In genomic region chr1:156659672-156659993, GRCh38 we compare ENCODE assay signal across 8 cellular contexts. TPM values are rescaled to one million over a fixed set of nuclear protein-coding genes. Genes with fewer than 3 reads are reported as not detected.
DNase-seq lines count a peak whose midpoint lies in the region; ATAC-seq and TF ChIP-seq lines count a peak whose summit lies in the region.

No MANE protein-coding gene starts in this region.

- CTCF ChIA-PET in WTC11 (lab: Charles Lee): interaction anchor here (0.7 to 12.6 kb wide), 15 partner anchors 8 to 269 kb away, joined by 3 to 437 read pairs (median 5); partner anchors contain the start of genes BCAN, CRABP2, HAPLN2 and ISG20L2

- peaks cover 51% of the 10 kb centered on the region for H3K27me3 ChIP-seq in iPS-20b (ENCODE audit: insufficient read depth, low read length)

- peaks cover 52% of the 10 kb centered on the region for H3K27me3 Mint-ChIP-seq in WTC11 (ENCODE audit: low read depth)

- ATAC-seq in WTC11: no peak
- no peak for ATAC-seq in HG03571 (IDR thresholded peaks at IDR 0.05; ENCODE audit: unreplicated experiment)

- H3K27ac ChIP-seq in iPS-20b (ENCODE audit: low read length): no peak overlapping the region
- H3K27ac ChIP-seq in temporal lobe (ENCODE audit: low read depth, low read length): peak overlapping the region; percentile 83

- no peak for TF ChIP-seq CTCF in WTC11 (IDR thresholded peaks at IDR 0.05)

- no peak overlapping the region for H3K27ac Mint-ChIP-seq in WTC11

- no peaks in the 10 kb centered on the region for H3K36me3 ChIP-seq in iPS-20b (ENCODE audit: insufficient read depth, low read depth, low read length)

- no peak overlapping the region for H3K4me3 ChIP-seq in iPS-20b (ENCODE audit: low read length)

- DNase-seq in activated CD8-positive, alpha-beta memory T cell treated with anti-CD3 and anti-CD28 coated beads for 24 hours: peak; percentile 63
- no peak for DNase-seq in activated CD8-positive, alpha-beta memory T cell treated with anti-CD3 and anti-CD28 coated beads, Interleukin-2, amount 50 U/mL, for 48 hours
- DNase-seq in WTC11 (ENCODE audit: low spot score): no peak
- no peak for DNase-seq in activated effector memory CD4-positive, alpha-beta T cell treated with Interleukin-2 at 50 U/mL for 16 hours
- no peak for DNase-seq in SW 1271 (lab: John Stamatoyannopoulos, UW)

- H3K9me3 Mint-ChIP-seq in WTC11: no peaks in the 10 kb centered on the region

- POLR2A ChIA-PET in WTC11 (lab: Charles Lee): interaction anchor here (0.9 to 8.2 kb wide), 4 partner anchors 16 to 47 kb away, joined by 3 to 150 read pairs (median 3); partner anchors contain the start of genes BCAN and NES

- H3K9ac ChIP-seq in iPS-20b (ENCODE audit: low read depth, low read length): peak overlapping the region; percentile 35; the same call in 1 of the 2 replicates

- no peak overlapping the region for H3K4me3 Mint-ChIP-seq in WTC11

- H3K4me1 ChIP-seq in iPS-20b (ENCODE audit: insufficient read depth, low read length): peaks cover 49% of the 10 kb centered on the region

- H3K36me3 Mint-ChIP-seq in WTC11: no peaks in the 10 kb centered on the region

- H3K4me1 Mint-ChIP-seq in WTC11: peaks cover 82% of the 10 kb centered on the region

- no peaks in the 10 kb centered on the region for H3K9me3 ChIP-seq in iPS-20b (ENCODE audit: insufficient read depth, low read depth, low read length)

TF ChIP-seq in WTC11, 78 proteins besides CTCF, POLR2A, EP300 and RAD21:
- 0 out of 2 replicates have a peak, but pooled peaks have one; percentile 6 for TF ChIP-seq ZNF416 (CRISPR knock-in tag; IDR thresholded peaks at IDR 0.05)
- no peak for TF ChIP-seq ZNF121 (CRISPR knock-in tag; IDR thresholded peaks at IDR 0.05)
- TF ChIP-seq NFYB (CRISPR knock-in tag; conservative IDR thresholded peaks at IDR 0.05; ENCODE audit: low read depth): no peak
TF ChIP-seq in WTC11: peak in this region for 1.

RNA-seq across cellular contexts. Expression of gene NES, which starts 17.6 kb away (rescaled TPM):
- total RNA-seq in WTC11 (2021) (103 to 127 TPM (median 104 TPM) in 3 replicates), temporal lobe (47.2 TPM)

RNA-seq across cellular contexts. Expression of gene BCAN, which starts 17.7 kb away (rescaled TPM):
- total RNA-seq in WTC11 (2021) (2.5 to 3.7 TPM (median 3.6 TPM) in 3 replicates), temporal lobe (98.8 TPM)

RNA-seq across cellular contexts. Expression of gene HAPLN2, which starts 40.4 kb away (rescaled TPM):
- total RNA-seq in WTC11 (2021): 1.1 to 1.3 TPM (median 1.2 TPM) in 3 replicates
- 0.98 TPM for total RNA-seq in temporal lobe

RNA-seq across cellular contexts. Expression of gene CRABP2, which starts 45.8 kb away (rescaled TPM):
- 135 to 195 TPM (median 186 TPM) in 3 replicates for total RNA-seq in WTC11 (2021)
- total RNA-seq in temporal lobe: 7.1 TPM

RNA-seq across cellular contexts. Expression of gene GPATCH4, which starts 58.4 kb away (rescaled TPM):
- 37.1 to 50.1 TPM (median 38.2 TPM) in 3 replicates for total RNA-seq in WTC11 (2021)
- total RNA-seq in temporal lobe: 5.4 TPM

Comparison
In these comparisons a context has a peak if more than half of its experiments do, and no peak if none do; other contexts are left out.
1. RNA of gene BCAN, which starts 17.7 kb away (total RNA-seq): 98.8 TPM in temporal lobe (single experiment); 2.5 to 3.7 TPM in WTC11; every median in the first group is over 10 times any median in the second.